In genomic region chr7:19920200-19920599, GRCh38 we compare ENCODE assay signal across 1 cellular context.
TF ChIP-seq lines count a peak whose summit lies in the region.

No MANE protein-coding gene starts in this region.

TF ChIP-seq in IMR-90, 13 proteins besides CTCF, POLR2A, EP300 and RAD21:
- TF ChIP-seq, protein P1, sequence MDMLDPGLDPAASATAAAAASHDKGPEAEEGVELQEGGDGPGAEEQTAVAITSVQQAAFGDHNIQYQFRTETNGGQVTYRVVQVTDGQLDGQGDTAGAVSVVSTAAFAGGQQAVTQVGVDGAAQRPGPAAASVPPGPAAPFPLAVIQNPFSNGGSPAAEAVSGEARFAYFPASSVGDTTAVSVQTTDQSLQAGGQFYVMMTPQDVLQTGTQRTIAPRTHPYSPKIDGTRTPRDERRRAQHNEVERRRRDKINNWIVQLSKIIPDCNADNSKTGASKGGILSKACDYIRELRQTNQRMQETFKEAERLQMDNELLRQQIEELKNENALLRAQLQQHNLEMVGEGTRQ (IDR thresholded peaks at IDR 0.05; ENCODE audit: low read depth, low read length), result no peak
- TF ChIP-seq MAZ (IDR thresholded peaks at IDR 0.05; ENCODE audit: borderline replicate concordance, low read depth, low read length) (no peak), SMC3 (IDR thresholded peaks at IDR 0.05; ENCODE audit: low read depth, low read length) (no peak), FOS (IDR thresholded peaks at IDR 0.05; ENCODE audit: low read depth, low read length) (no peak), RFX5 (IDR thresholded peaks at IDR 0.05; ENCODE audit: low read depth, low read length) (no peak)
- TF ChIP-seq, protein P2, sequence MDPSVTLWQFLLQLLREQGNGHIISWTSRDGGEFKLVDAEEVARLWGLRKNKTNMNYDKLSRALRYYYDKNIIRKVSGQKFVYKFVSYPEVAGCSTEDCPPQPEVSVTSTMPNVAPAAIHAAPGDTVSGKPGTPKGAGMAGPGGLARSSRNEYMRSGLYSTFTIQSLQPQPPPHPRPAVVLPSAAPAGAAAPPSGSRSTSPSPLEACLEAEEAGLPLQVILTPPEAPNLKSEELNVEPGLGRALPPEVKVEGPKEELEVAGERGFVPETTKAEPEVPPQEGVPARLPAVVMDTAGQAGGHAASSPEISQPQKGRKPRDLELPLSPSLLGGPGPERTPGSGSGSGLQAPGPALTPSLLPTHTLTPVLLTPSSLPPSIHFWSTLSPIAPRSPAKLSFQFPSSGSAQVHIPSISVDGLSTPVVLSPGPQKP (IDR thresholded peaks at IDR 0.05; ENCODE audit: borderline replicate concordance, low read depth, low read length), result no peak
